Comparison of ENCODE assay signal across 15 cellular contexts in genomic region chr3:168647582-168647981, GRCh38.
A peak's percentile ranks its signal among the peaks of the same experiment; 100 is the strongest.
DNase-seq lines count a peak whose midpoint lies in the region; ATAC-seq and TF ChIP-seq lines count a peak whose summit lies in the region.
"Had no signal": no experiment of that assay in that cellular context is flagged by ENCODE, and none has a peak within 500 bp of the region (broad histone marks: within the 10 kb centered on the region; RNA-seq: fewer than 3 reads in every experiment).

No MANE protein-coding gene starts in this region.

- peak; percentile 1 for DNase-seq in AG04450 (ENCODE audit: low read depth, low spot score)
- peak; percentile 20 for DNase-seq in H4 (ENCODE audit: low spot score)
- DNase-seq in PC-3: peak; percentile 44
- no peak for DNase-seq in foreskin keratinocyte
- DNase-seq in esophagus squamous epithelium (lab: John Stamatoyannopoulos, UW): no peak
- no peak for DNase-seq in immature natural killer cell
- DNase-seq in Ammon's horn (ENCODE audit: low spot score): no peak
- DNase-seq in OCI-LY7 (ENCODE audit: low spot score): no peak
- DNase-seq: 8988T; CD8-positive, alpha-beta T cell; COR-L47; DMS79; H9 had no signal

- H3K4me2 ChIP-seq in PC-3 (ENCODE audit: low read length): no peak overlapping the region
- no peak overlapping the region for H3K4me2 ChIP-seq in OCI-LY7 (ENCODE audit: low read length)
- H3K4me2 ChIP-seq: GM23338 had no signal

- H3K4me3 ChIP-seq in AG04450 (ENCODE audit: low read depth, low read length) (no peak overlapping the region), PC-3 (ENCODE audit: low read length) (no peak overlapping the region), esophagus squamous epithelium (no peak overlapping the region), OCI-LY7 (ENCODE audit: low read depth, low read length, poor library complexity, severe bottlenecking) (no peak overlapping the region)
- H3K4me3 ChIP-seq: GM23338 had no signal

- H3K4me1 Mint-ChIP-seq in immature natural killer cell: no peaks in the 10 kb centered on the region
- H3K4me1 Mint-ChIP-seq: CD14-positive monocyte had no signal

- TF ChIP-seq POLR2A in esophagus squamous epithelium (IDR thresholded peaks at IDR 0.05): no peak

- H3K27ac ChIP-seq in AG04450 (ENCODE audit: low read depth, low read length) (no peak overlapping the region), PC-3 (ENCODE audit: low read length) (no peak overlapping the region), foreskin keratinocyte (no peak overlapping the region), esophagus squamous epithelium (no peak overlapping the region), OCI-LY7 (ENCODE audit: low read depth, low read length, poor library complexity, severe bottlenecking) (no peak overlapping the region)

- no peaks in the 10 kb centered on the region for H3K27me3 ChIP-seq in AG04450 (ENCODE audit: control insufficient read depth, insufficient read depth, low read length)
- no peaks in the 10 kb centered on the region for H3K27me3 ChIP-seq in PC-3 (ENCODE audit: low read length)
- H3K27me3 ChIP-seq in foreskin keratinocyte: no peaks in the 10 kb centered on the region
- no peaks in the 10 kb centered on the region for H3K27me3 ChIP-seq in esophagus squamous epithelium

- H3K36me3 ChIP-seq in PC-3 (ENCODE audit: low read depth, low read length) (no peaks in the 10 kb centered on the region), esophagus squamous epithelium (no peaks in the 10 kb centered on the region), OCI-LY7 (ENCODE audit: insufficient read depth, low read length) (no peaks in the 10 kb centered on the region)

- H4K20me1 ChIP-seq in PC-3 (ENCODE audit: low read length): no peaks in the 10 kb centered on the region
- no peaks in the 10 kb centered on the region for H4K20me1 ChIP-seq in OCI-LY7 (ENCODE audit: insufficient read depth, low read length)

- no peaks in the 10 kb centered on the region for H3K36me3 Mint-ChIP-seq in immature natural killer cell
- H3K36me3 Mint-ChIP-seq: CD14-positive monocyte; CD8-positive, alpha-beta T cell had no signal

- H3K4me1 ChIP-seq in PC-3 (ENCODE audit: insufficient read depth, low read length) (peaks cover 9% of the 10 kb centered on the region; the same call in 1 of the 2 replicates), foreskin keratinocyte (no peaks in the 10 kb centered on the region), esophagus squamous epithelium (no peaks in the 10 kb centered on the region), OCI-LY7 (ENCODE audit: insufficient read depth, low read length, poor library complexity, severe bottlenecking) (no peaks in the 10 kb centered on the region)

- BruUV-seq in PC-3 (replicated peaks; lab: Mats Ljungman, UMichigan) (no TSS peak), OCI-LY7 (replicated peaks; lab: Mats Ljungman, UMichigan) (no TSS peak)

- peak; percentile 82 for ATAC-seq in PC-3
- ATAC-seq in foreskin keratinocyte: peak; percentile 35
- ATAC-seq: CD8-positive, alpha-beta T cell; GM23338 had no signal

- H3F3A ChIP-seq in PC-3 (ENCODE audit: low read length, unreplicated experiment): no peaks in the 10 kb centered on the region

- no peak overlapping the region for H3K4me3 Mint-ChIP-seq in immature natural killer cell
- H3K4me3 Mint-ChIP-seq: CD14-positive monocyte; CD8-positive, alpha-beta T cell; GM23338; H9 had no signal

- no peak overlapping the region for H3K9ac ChIP-seq in PC-3 (ENCODE audit: low read length)

- CTCF ChIA-PET in AG04450 (lab: Charles Lee): interaction anchor here (0.8 kb wide), 1 partner anchor 199 kb away, joined by 3 read pairs; no protein-coding TSS in a partner anchor
- CTCF ChIA-PET in PC-3 (lab: Charles Lee): no interaction called here
- CTCF ChIA-PET in OCI-LY7 (lab: Charles Lee; ENCODE audit: unreplicated experiment): no interaction called here

- intact Hi-C loops in PC-3 (cut with micrococcal nuclease) (no loop called here), esophagus squamous epithelium (cut with DNase I) (no loop called here), OCI-LY7 (cut with micrococcal nuclease; ENCODE audit: unreplicated experiment) (no loop called here)

- H2AFZ ChIP-seq in PC-3 (ENCODE audit: low read length) (no peak overlapping the region), OCI-LY7 (ENCODE audit: low read length) (no peak overlapping the region)
- H2AFZ ChIP-seq: GM23338 had no signal

- H3K9me2 ChIP-seq in PC-3 (replicated peaks; ENCODE audit: low read length): no peaks in the 10 kb centered on the region
- no peaks in the 10 kb centered on the region for H3K9me2 ChIP-seq in OCI-LY7 (ENCODE audit: insufficient read depth, low read length)

- peaks cover 0 to 2% (median 0%) of the 10 kb centered on the region in 6 donors for H3K9me3 Mint-ChIP-seq in immature natural killer cell
- H3K9me3 Mint-ChIP-seq: CD14-positive monocyte; CD8-positive, alpha-beta T cell; GM23338; H9 had no signal

- TF ChIP-seq CTCF in AG04450 (IDR thresholded peaks at IDR 0.05; ENCODE audit: low read depth, low read length) (no peak), PC-3 (conservative IDR thresholded peaks at IDR 0.05; ENCODE audit: low read depth, low read length) (no peak), foreskin keratinocyte (conservative IDR thresholded peaks at IDR 0.05) (no peak), esophagus squamous epithelium (IDR thresholded peaks at IDR 0.05) (no peak), OCI-LY7 (conservative IDR thresholded peaks at IDR 0.05; ENCODE audit: low read length) (no peak)

- H3K9me3 ChIP-seq in AG04450 (ENCODE audit: control insufficient read depth, insufficient read depth, low read length) (no peaks in the 10 kb centered on the region), PC-3 (ENCODE audit: low read length) (no peaks in the 10 kb centered on the region), esophagus squamous epithelium (no peaks in the 10 kb centered on the region), OCI-LY7 (ENCODE audit: low read length) (no peaks in the 10 kb centered on the region)

- no peak overlapping the region for H3K27ac Mint-ChIP-seq in immature natural killer cell
- H3K27ac Mint-ChIP-seq: CD14-positive monocyte; CD8-positive, alpha-beta T cell; GM23338; H9 had no signal

- no peaks in the 10 kb centered on the region for H3K79me2 ChIP-seq in PC-3 (ENCODE audit: low read length)
- no peaks in the 10 kb centered on the region for H3K79me2 ChIP-seq in OCI-LY7 (ENCODE audit: insufficient read depth, low read depth, low read length)

- POLR2A ChIA-PET in AG04450 (lab: Yijun Ruan, JAX) (no interaction called here), PC-3 (lab: Charles Lee; ENCODE audit: unreplicated experiment) (no interaction called here), OCI-LY7 (lab: Charles Lee) (no interaction called here)

- no peaks in the 10 kb centered on the region for H3K27me3 Mint-ChIP-seq in immature natural killer cell (ENCODE audit: low read depth in 3 of 3)

Comparison
In these comparisons a context has a peak if more than half of its experiments do, and no peak if none do; other contexts are left out.
1. DNase-seq: peak in AG04450 (single experiment), H4 (single experiment) and PC-3 (single experiment); none in foreskin keratinocyte (0 of 2), esophagus squamous epithelium (single experiment), immature natural killer cell (0 of 3), Ammon's horn (single experiment) and OCI-LY7 (single experiment).